ENCODE assay signal across 29 cellular contexts in the genomic region with DNA sequence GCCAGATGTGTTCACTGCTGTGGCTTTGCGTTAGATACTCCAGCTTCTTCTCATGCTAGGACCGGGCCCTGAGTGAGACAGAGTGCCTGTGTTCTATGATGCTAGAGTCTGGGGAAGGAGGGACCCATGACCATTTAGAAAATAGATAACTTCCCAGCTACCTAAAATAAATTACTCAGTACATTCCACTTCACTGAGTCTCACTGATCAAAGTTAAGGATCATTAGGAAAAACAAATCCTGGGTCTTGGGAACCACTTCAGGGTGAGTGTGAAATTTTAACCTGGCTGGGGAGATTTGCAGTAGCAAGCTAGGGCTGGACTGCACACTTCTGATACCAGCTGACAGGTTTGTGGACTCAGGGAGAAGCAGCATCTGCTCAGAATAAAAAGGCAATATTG.
"Had no signal": no experiment of that assay in that cellular context is flagged by ENCODE, and none has a peak within 500 bp of the region (broad histone marks: within the 10 kb centered on the region; RNA-seq: fewer than 3 reads in every experiment).

No MANE protein-coding gene starts in this region.

- H3K36me3 ChIP-seq: ascending aorta, breast epithelium, Peyer's patch, SJSA1 had no signal

- H3K4me3 ChIP-seq: ascending aorta, body of pancreas, breast epithelium, Peyer's patch, SJSA1 had no signal

- H3K27me3 ChIP-seq: ascending aorta, body of pancreas, Peyer's patch, SJSA1 had no signal

- DNase-seq: activated CD4-positive, alpha-beta T cell treated with anti-CD3 and anti-CD28 coated beads, Interleukin-2, amount 10 ng/mL, durations not matched to agents 24 days and 14 days; activated CD4-positive, alpha-beta T cell treated with anti-CD3 and anti-CD28 coated beads, Interleukin-2, amount 50 U/mL, for 4 hours; activated CD8-positive, alpha-beta T cell treated with anti-CD3 and anti-CD28 coated beads, Interleukin-2, amount 10 ng/mL, durations not matched to agents 7 days and 5 days; activated gamma-delta T cell; activated naive CD4-positive, alpha-beta T cell treated with Interleukin-2 at 50 U/mL for 16 hours; activated naive CD8-positive, alpha-beta T cell treated with anti-CD3 and anti-CD28 coated beads, Interleukin-2, amount 10 ng/mL, durations not matched to agents 7 days and 5 days; activated T-cell treated with anti-CD3 and anti-CD28 coated beads, Interleukin-2, amount 50 U/mL, for 24 hours; amygdala; body of pancreas; Karpas-422; KBM-7; NCI-H1048; NCI-H1105 treated with DMSO at 0.1 percent for 48 hours; NCI-H1436; NCI-H1694; NCI-H1930; NCI-H2081 treated with DMSO at 0.1 percent for 48 hours; NCI-H510A; NCI-H526; NCI-H748 treated with DMSO at 0.1 percent for 48 hours; NK-92 treated with Interleukin-12 subunit alpha and Interleukin-12 subunit beta, amount 100 ng/mL, for 24 hours; PC-3; Peyer's patch; RPMI8226; SHP77 treated with DMSO at 0.1 percent for 48 hours; SK-N-SH had no signal
